Comparison of ENCODE assay signal across 19 cellular contexts in genomic region chr3:150451329-150452084, GRCh38. TPM values are rescaled to one million over a fixed set of nuclear protein-coding genes. Genes with fewer than 3 reads are reported as not detected.
A peak's percentile ranks its signal among the peaks of the same experiment; 100 is the strongest.
DNase-seq lines count a peak whose midpoint lies in the region; ATAC-seq and TF ChIP-seq lines count a peak whose summit lies in the region.
"Had no signal": no experiment of that assay in that cellular context is flagged by ENCODE, and none has a peak within 500 bp of the region (broad histone marks: within the 10 kb centered on the region; RNA-seq: fewer than 3 reads in every experiment).

No MANE protein-coding gene starts in this region.

- H3K9me3 ChIP-seq in right atrium auricular region, result no peaks in the 10 kb centered on the region
- no peaks in the 10 kb centered on the region for H3K9me3 ChIP-seq in RWPE2 (ENCODE audit: severe bottlenecking)
- H3K9me3 ChIP-seq in upper lobe of right lung, result no peaks in the 10 kb centered on the region
- H3K9me3 ChIP-seq: heart right ventricle, uterus had no signal

- H3K27ac ChIP-seq in right atrium auricular region (no peak overlapping the region), RWPE2 (ENCODE audit: poor library complexity, severe bottlenecking) (peak overlapping the region; percentile 95), upper lobe of right lung (peak overlapping the region; percentile 2)
- H3K27ac ChIP-seq: uterus, WERI-Rb-1 had no signal

- H3K36me3 ChIP-seq in right atrium auricular region (no peaks in the 10 kb centered on the region), RWPE2 (ENCODE audit: low read depth) (peaks cover 42% of the 10 kb centered on the region), upper lobe of right lung (no peaks in the 10 kb centered on the region)
- H3K36me3 ChIP-seq: heart right ventricle, uterus, WERI-Rb-1 had no signal

- DNase-seq in left cardiac atrium (no peak), right atrium auricular region (ENCODE audit: low spot score) (no peak), RWPE2 (ENCODE audit: low spot score) (no peak), fibroblast of pulmonary artery (ENCODE audit: low read depth) (peak; percentile 45), upper lobe of right lung (no peak), hypothalamus (lab: John Stamatoyannopoulos, UW) (no peak)
- DNase-seq: activated CD4-positive, alpha-beta memory T cell treated with anti-CD3 and anti-CD28 coated beads, Interleukin-2, amount 10 ng/mL, durations not matched to agents 7 days and 5 days; activated T-cell treated with anti-CD3 and anti-CD28 coated beads, Interleukin-2, amount 50 U/mL, for 4 hours; CD4-positive, alpha-beta memory T cell; heart right ventricle; islet precursor cell; mesenchymal stem cell; MM.1S; NCI-H2107; NCI-H774; uterus; WERI-Rb-1 had no signal

- TF ChIP-seq CTCF in right atrium auricular region (IDR thresholded peaks at IDR 0.05) (no peak), RWPE2 (IDR thresholded peaks at IDR 0.05; ENCODE audit: poor library complexity, severe bottlenecking) (no peak), fibroblast of pulmonary artery (IDR thresholded peaks at IDR 0.05; ENCODE audit: low read length, missing control alignments) (no peak), upper lobe of right lung (IDR thresholded peaks at IDR 0.05) (no peak)

- intact Hi-C loops in left cardiac atrium (cut with DNase I), result no loop called here
- intact Hi-C loops in upper lobe of right lung (cut with DNase I), result no loop called here

- H3K4me3 ChIP-seq in right atrium auricular region, result no peak overlapping the region
- H3K4me3 ChIP-seq in RWPE2 (ENCODE audit: severe bottlenecking), result no peak overlapping the region
- H3K4me3 ChIP-seq in fibroblast of pulmonary artery (replicated peaks; ENCODE audit: low read depth, low read length), result no peak overlapping the region
- no peak overlapping the region for H3K4me3 ChIP-seq in upper lobe of right lung
- H3K4me3 ChIP-seq: heart right ventricle, uterus had no signal

- ATAC-seq in left cardiac atrium, result peak; percentile 53 to 66
- ATAC-seq in RWPE2 (ENCODE audit: low read depth), result no peak
- no peak for ATAC-seq in upper lobe of right lung
- no peak for ATAC-seq in HG03571 (IDR thresholded peaks at IDR 0.05; ENCODE audit: unreplicated experiment)
- ATAC-seq in HG03045 (IDR thresholded peaks at IDR 0.05; ENCODE audit: unreplicated experiment), result no peak
- ATAC-seq: activated T-cell treated with anti-CD3 and anti-CD28 coated beads, Interleukin-2, amount 50 U/mL, for 4 hours had no signal

- H3K27me3 ChIP-seq in right atrium auricular region (no peaks in the 10 kb centered on the region), RWPE2 (ENCODE audit: insufficient read depth, poor library complexity, severe bottlenecking) (no peaks in the 10 kb centered on the region), upper lobe of right lung (no peaks in the 10 kb centered on the region)
- H3K27me3 ChIP-seq: heart right ventricle, uterus had no signal

- H3K4me1 ChIP-seq in right atrium auricular region, result peaks cover 0 to 51% of the 10 kb centered on the region in 2 donors
- H3K4me1 ChIP-seq in RWPE2 (ENCODE audit: insufficient read depth, poor library complexity, severe bottlenecking), result peaks cover 61% of the 10 kb centered on the region
- peaks cover 22% of the 10 kb centered on the region for H3K4me1 ChIP-seq in upper lobe of right lung

RNA-seq across cellular contexts. Expression of gene TSC22D2, which starts 43.4 kb away (rescaled TPM):
- total RNA-seq in left cardiac atrium, result 10 to 100 TPM; 24.0 to 34.9 TPM
- 10 to 100 TPM; 18.1 to 23.5 TPM for total RNA-seq in right atrium auricular region
- 29.2 TPM for total RNA-seq in upper lobe of right lung

Comparison
In these comparisons a context has a peak if more than half of its experiments do, and no peak if none do; other contexts are left out.
1. ATAC-seq: peak in left cardiac atrium (2 of 2); none in RWPE2 (single experiment), upper lobe of right lung (single experiment), HG03571 (single experiment) and HG03045 (single experiment).
2. H3K27ac ChIP-seq: peak in RWPE2 (single experiment) and upper lobe of right lung (single experiment); none in right atrium auricular region (0 of 2).